ENCODE assay signal across 8 cellular contexts in genomic region chr2:48440103-48440390, GRCh38. TPM values are rescaled to one million over a fixed set of nuclear protein-coding genes. Genes with fewer than 3 reads are reported as not detected.
DNase-seq lines count a peak whose midpoint lies in the region; ATAC-seq and TF ChIP-seq lines count a peak whose summit lies in the region.

No MANE protein-coding gene starts in this region.

- no peak for DNase-seq in AG09309 (ENCODE audit: low read depth)
- DNase-seq in mesothelial cell of epicardium (ENCODE audit: low spot score in 2 of 2, unreplicated experiment in 2 of 2), result no peak
- DNase-seq in HT-29 (ENCODE audit: low spot score), result no peak
- DNase-seq in cerebellar cortex (ENCODE audit: low spot score), result no peak
- DNase-seq in activated T-cell treated with anti-CD3 and anti-CD28 coated beads, Interleukin-2, amount 50 U/mL, for 1 hour, result no peak

- H3K4me3 Mint-ChIP-seq in brain, result no peak overlapping the region
- no peak overlapping the region for H3K4me3 Mint-ChIP-seq in mesothelial cell of epicardium

- H3K27me3 Mint-ChIP-seq in brain, result peaks cover 11% of the 10 kb centered on the region
- no peaks in the 10 kb centered on the region for H3K27me3 Mint-ChIP-seq in mesothelial cell of epicardium (ENCODE audit: low read depth)

- no peak for TF ChIP-seq CTCF in AG09309 (IDR thresholded peaks at IDR 0.05; ENCODE audit: control insufficient read depth, insufficient read depth, low read depth, low read length, missing control alignments)
- TF ChIP-seq CTCF in brain (conservative IDR thresholded peaks at IDR 0.05), result no peak
- TF ChIP-seq CTCF in mesothelial cell of epicardium (IDR thresholded peaks at IDR 0.05; ENCODE audit: unreplicated experiment), result no peak

- ATAC-seq in HG02759 (IDR thresholded peaks at IDR 0.05; ENCODE audit: unreplicated experiment) (peak; percentile 4), GM21447 (IDR thresholded peaks at IDR 0.05; ENCODE audit: unreplicated experiment) (no peak)

- H3K36me3 Mint-ChIP-seq in brain (no peaks in the 10 kb centered on the region), mesothelial cell of epicardium (no peaks in the 10 kb centered on the region)

- peak overlapping the region; percentile 95 for H3K4me3 ChIP-seq in AG09309 (ENCODE audit: control insufficient read depth, low read depth, low read length)

- H3K27ac Mint-ChIP-seq in brain (peak overlapping the region in 4 of 5 experiments; percentile 98 to 100 (median 99)), mesothelial cell of epicardium (peak overlapping the region; percentile 100)

- H3K9me3 Mint-ChIP-seq in brain (no peaks in the 10 kb centered on the region), mesothelial cell of epicardium (no peaks in the 10 kb centered on the region)

- peaks cover 9% of the 10 kb centered on the region for H3K4me1 Mint-ChIP-seq in brain
- peaks cover 3% of the 10 kb centered on the region for H3K4me1 Mint-ChIP-seq in mesothelial cell of epicardium

RNA-seq across cellular contexts. Expression of gene PPP1R21, which starts 0.5 kb away (rescaled TPM):
- 22.4 TPM for polyA plus RNA-seq in brain (ENCODE audit: insufficient read depth, low read depth, low replicate concordance)
- total RNA-seq in mesothelial cell of epicardium, result 33.0 to 36.2 TPM (median 34.1 TPM) in 3 replicates
- 3.8 and 5.3 TPM in 2 replicates for total RNA-seq in HT-29 (2014; rRNA removed; shearing (Covaris generic))
